10 cellular contexts compared by ENCODE assay signal in genomic region chr3:170426240-170426797, GRCh38. TPM values are rescaled to one million over a fixed set of nuclear protein-coding genes. Genes with fewer than 3 reads are reported as not detected.
DNase-seq lines count a peak whose midpoint lies in the region; ATAC-seq and TF ChIP-seq lines count a peak whose summit lies in the region.
"Had no signal": no experiment of that assay in that cellular context is flagged by ENCODE, and none has a peak within 500 bp of the region (broad histone marks: within the 10 kb centered on the region; RNA-seq: fewer than 3 reads in every experiment).

No MANE protein-coding gene starts in this region.

- no peak overlapping the region for H3K9ac ChIP-seq in Loucy (ENCODE audit: low read depth, low read length, poor library complexity, severe bottlenecking)

- DNase-seq in SW480 (ENCODE audit: low spot score) (peak; percentile 44), fibroblast of the aortic adventitia (ENCODE audit: low read depth) (peak; percentile 53), SIG-M5 (lab: John Stamatoyannopoulos, UW) (no peak)
- no peak for DNase-seq in stimulated activated effector memory CD8-positive, alpha-beta T cell treated with anti-CD3 and anti-CD28 coated beads, Interleukin-12 subunit alpha, Interleukin-12 subunit beta, amount 100 ng/mL, for 72 hours (ENCODE audit: low spot score in 2 of 2)
- DNase-seq: activated effector memory CD4-positive, alpha-beta T cell treated with Interleukin-2 at 50 U/mL for 16 hours; transverse colon had no signal

- H3K9me3 Mint-ChIP-seq in stimulated activated effector memory CD8-positive, alpha-beta T cell treated with anti-CD3 and anti-CD28 coated beads, Interleukin-12 subunit alpha, Interleukin-12 subunit beta, amount 100 ng/mL, for 72 hours, result no peaks in the 10 kb centered on the region

- no peak overlapping the region for H3K4me2 ChIP-seq in Loucy (ENCODE audit: low read depth, low read length, poor library complexity, severe bottlenecking)

- TF ChIP-seq CTCF in Loucy (conservative IDR thresholded peaks at IDR 0.05; ENCODE audit: low read length) (no peak), fibroblast of the aortic adventitia (IDR thresholded peaks at IDR 0.05; ENCODE audit: insufficient read depth, low read length) (no peak)

- H3K4me3 Mint-ChIP-seq in stimulated activated effector memory CD8-positive, alpha-beta T cell treated with anti-CD3 and anti-CD28 coated beads, Interleukin-12 subunit alpha, Interleukin-12 subunit beta, amount 100 ng/mL, for 72 hours, result no peak overlapping the region

- H3K9me3 ChIP-seq in Loucy (ENCODE audit: insufficient read depth, low read depth, low read length), result no peaks in the 10 kb centered on the region
- H3K9me3 ChIP-seq: transverse colon had no signal

- H3K79me2 ChIP-seq in Loucy (ENCODE audit: insufficient read depth, low read length), result no peaks in the 10 kb centered on the region

- H3K27me3 ChIP-seq in Loucy (ENCODE audit: insufficient read depth, low read length, poor library complexity, severe bottlenecking), result no peaks in the 10 kb centered on the region
- H3K27me3 ChIP-seq: cardiac muscle cell, transverse colon had no signal

- no peaks in the 10 kb centered on the region for H3K36me3 Mint-ChIP-seq in stimulated activated effector memory CD8-positive, alpha-beta T cell treated with anti-CD3 and anti-CD28 coated beads, Interleukin-12 subunit alpha, Interleukin-12 subunit beta, amount 100 ng/mL, for 72 hours

- peaks cover 14% of the 10 kb centered on the region for H3K4me1 Mint-ChIP-seq in stimulated activated effector memory CD8-positive, alpha-beta T cell treated with anti-CD3 and anti-CD28 coated beads, Interleukin-12 subunit alpha, Interleukin-12 subunit beta, amount 100 ng/mL, for 72 hours

- peak overlapping the region; percentile 2; the same call in 1 of the 2 replicates for H2AFZ ChIP-seq in Loucy (ENCODE audit: low read length)

- peaks cover 26% of the 10 kb centered on the region for H3K4me1 ChIP-seq in Loucy (ENCODE audit: insufficient read depth, low read length, poor library complexity, severe bottlenecking)

- H3K27ac Mint-ChIP-seq in stimulated activated effector memory CD8-positive, alpha-beta T cell treated with anti-CD3 and anti-CD28 coated beads, Interleukin-12 subunit alpha, Interleukin-12 subunit beta, amount 100 ng/mL, for 72 hours, result no peak overlapping the region

- H3F3A ChIP-seq in Loucy (ENCODE audit: low read depth), result no peaks in the 10 kb centered on the region

- H3K9me2 ChIP-seq in Loucy (replicated peaks; ENCODE audit: low read depth, low read length), result no peaks in the 10 kb centered on the region

- no peaks in the 10 kb centered on the region for H4K20me1 ChIP-seq in Loucy (ENCODE audit: insufficient read depth, low read length, poor library complexity, severe bottlenecking)

- peak; percentile 42 for ATAC-seq in stimulated activated effector memory CD8-positive, alpha-beta T cell treated with anti-CD3 and anti-CD28 coated beads, Interleukin-12 subunit alpha, Interleukin-12 subunit beta, amount 100 ng/mL, for 72 hours
- ATAC-seq in HG03460 (IDR thresholded peaks at IDR 0.05; ENCODE audit: unreplicated experiment), result no peak
- no peak for ATAC-seq in activated CD4-positive, CD25-positive, alpha-beta regulatory T cell treated with anti-CD3 and anti-CD28 coated beads, Interleukin-2, amount 50 U/mL, for 24 hours

- no peak overlapping the region for H3K4me3 ChIP-seq in Loucy (ENCODE audit: low read length, poor library complexity, severe bottlenecking)
- no peak overlapping the region for H3K4me3 ChIP-seq in fibroblast of the aortic adventitia (ENCODE audit: low read depth, low read length)
- H3K4me3 ChIP-seq: cardiac muscle cell, transverse colon had no signal

- no peaks in the 10 kb centered on the region for H3K36me3 ChIP-seq in Loucy (ENCODE audit: insufficient read depth, low read length)
- H3K36me3 ChIP-seq: cardiac muscle cell, transverse colon had no signal

RNA-seq across cellular contexts. Expression of gene CLDN11, which starts 7.7 kb away (rescaled TPM):
- total RNA-seq in fibroblast of the aortic adventitia (ENCODE audit: low replicate concordance), result 375 and 661 TPM in 2 replicates

Comparison
In these comparisons a context has a peak if more than half of its experiments do, and no peak if none do; other contexts are left out.
1. DNase-seq: peak in SW480 (single experiment) and fibroblast of the aortic adventitia (single experiment); none in stimulated activated effector memory CD8-positive, alpha-beta T cell treated with anti-CD3 and anti-CD28 coated beads, Interleukin-12 subunit alpha, Interleukin-12 subunit beta, amount 100 ng/mL, for 72 hours (0 of 2) and SIG-M5 (single experiment).